Comparison of ENCODE assay signal across 8 cellular contexts in genomic region chr4:15400911-15401671, GRCh38. TPM values are rescaled to one million over a fixed set of nuclear protein-coding genes. Genes with fewer than 3 reads are reported as not detected.
DNase-seq lines count a peak whose midpoint lies in the region; ATAC-seq and TF ChIP-seq lines count a peak whose summit lies in the region.

No MANE protein-coding gene starts in this region.

- H3K4me1 Mint-ChIP-seq in IgD-negative memory B cell: peaks cover 14 to 42% (median 20%) of the 10 kb centered on the region in 3 donors
- H3K4me1 Mint-ChIP-seq in activated T-cell treated with anti-CD3 and anti-CD28 coated beads, Interleukin-2, amount 50 U/mL, for 72 hours (ENCODE audit: low read depth): peaks cover 30% of the 10 kb centered on the region

- no peaks in the 10 kb centered on the region for H3K36me3 ChIP-seq in right atrium auricular region

- TF ChIP-seq CTCF in right atrium auricular region (IDR thresholded peaks at IDR 0.05): no peak

- peak; percentile 70 to 75 for ATAC-seq in activated T-cell treated with anti-CD3 and anti-CD28 coated beads, Interleukin-2, amount 50 U/mL, for 72 hours (replicated peaks in 1 of 2)

- H3K4me1 ChIP-seq in right atrium auricular region: peaks cover 0 to 20% of the 10 kb centered on the region in 2 donors

- H3K9me3 ChIP-seq in right atrium auricular region: no peaks in the 10 kb centered on the region

- no peak overlapping the region for H3K4me3 ChIP-seq in right atrium auricular region

- H3K27ac ChIP-seq in right atrium auricular region: peak overlapping the region in 1 of 2 donors; percentile 28

- H3K27me3 Mint-ChIP-seq in IgD-negative memory B cell: peaks cover 8% of the 10 kb centered on the region
- H3K27me3 Mint-ChIP-seq in activated T-cell treated with anti-CD3 and anti-CD28 coated beads, Interleukin-2, amount 50 U/mL, for 72 hours (ENCODE audit: low read depth): no peaks in the 10 kb centered on the region

- peak overlapping the region in 2 of 3 donors; percentile 5 to 76 for H3K27ac Mint-ChIP-seq in IgD-negative memory B cell
- peak overlapping the region; percentile 99 for H3K27ac Mint-ChIP-seq in activated T-cell treated with anti-CD3 and anti-CD28 coated beads, Interleukin-2, amount 50 U/mL, for 72 hours

- no peaks in the 10 kb centered on the region for H3K9me3 Mint-ChIP-seq in IgD-negative memory B cell
- no peaks in the 10 kb centered on the region for H3K9me3 Mint-ChIP-seq in activated T-cell treated with anti-CD3 and anti-CD28 coated beads, Interleukin-2, amount 50 U/mL, for 72 hours

- no peaks in the 10 kb centered on the region for H3K36me3 Mint-ChIP-seq in IgD-negative memory B cell
- no peaks in the 10 kb centered on the region for H3K36me3 Mint-ChIP-seq in activated T-cell treated with anti-CD3 and anti-CD28 coated beads, Interleukin-2, amount 50 U/mL, for 72 hours (ENCODE audit: insufficient read depth in 2 of 2)

- H3K4me3 Mint-ChIP-seq in IgD-negative memory B cell: peak overlapping the region; percentile 2 to 82 (median 72)
- peak overlapping the region; percentile 78 to 94 for H3K4me3 Mint-ChIP-seq in activated T-cell treated with anti-CD3 and anti-CD28 coated beads, Interleukin-2, amount 50 U/mL, for 72 hours

- DNase-seq in activated T-cell treated with anti-CD3 and anti-CD28 coated beads for 4 hours: peak; percentile 5
- no peak for DNase-seq in activated T-cell treated with anti-CD3 and anti-CD28 coated beads, Interleukin-2, amount 50 U/mL, for 1 hour
- peak; percentile 27 to 39 for DNase-seq in activated T-cell treated with anti-CD3 and anti-CD28 coated beads, Interleukin-2, amount 50 U/mL, for 72 hours
- peak; percentile 72 for DNase-seq in right atrium auricular region (ENCODE audit: low spot score)
- peak; percentile 3 for DNase-seq in stimulated activated CD4-positive, alpha-beta T cell treated with anti-CD3 and anti-CD28 coated beads, Interleukin-12 subunit alpha, Interleukin-12 subunit beta, amount 100 ng/mL, for 4 hours
- DNase-seq in NCI-H82 treated with DMSO at 0.1 percent for 48 hours (lab: John Stamatoyannopoulos, UW; ENCODE audit: unreplicated experiment): no peak
- DNase-seq in GM19238 (ENCODE audit: insufficient read length, low spot score): no peak

- H3K27me3 ChIP-seq in right atrium auricular region: no peaks in the 10 kb centered on the region

RNA-seq across cellular contexts. Expression of gene C1QTNF7, which starts 26.7 kb away (rescaled TPM):
- polyA plus RNA-seq in IgD-negative memory B cell: not detected
- not detected for total RNA-seq in activated T-cell treated with anti-CD3 and anti-CD28 coated beads, Interleukin-2, amount 50 U/mL, for 72 hours
- total RNA-seq in right atrium auricular region: 1 to 10 TPM; 1.0 to 2.9 TPM

Comparison
In these comparisons a context has a peak if more than half of its experiments do, and no peak if none do; other contexts are left out.
1. DNase-seq: peak in activated T-cell treated with anti-CD3 and anti-CD28 coated beads for 4 hours (single experiment), activated T-cell treated with anti-CD3 and anti-CD28 coated beads, Interleukin-2, amount 50 U/mL, for 72 hours (2 of 2), right atrium auricular region (single experiment) and stimulated activated CD4-positive, alpha-beta T cell treated with anti-CD3 and anti-CD28 coated beads, Interleukin-12 subunit alpha, Interleukin-12 subunit beta, amount 100 ng/mL, for 4 hours (single experiment); none in activated T-cell treated with anti-CD3 and anti-CD28 coated beads, Interleukin-2, amount 50 U/mL, for 1 hour (single experiment), NCI-H82 treated with DMSO at 0.1 percent for 48 hours (single experiment) and GM19238 (single experiment).